ENCODE assay signal across 29 cellular contexts in genomic region chrX:2735270-2735669, GRCh38. TPM values are rescaled to one million over a fixed set of nuclear protein-coding genes. Genes with fewer than 3 reads are reported as not detected.
"Had no signal": no experiment of that assay in that cellular context is flagged by ENCODE, and none has a peak within 500 bp of the region (broad histone marks: within the 10 kb centered on the region; RNA-seq: fewer than 3 reads in every experiment).

No MANE protein-coding gene starts in this region.

- H3K27me3 ChIP-seq: esophagus squamous epithelium, heart right ventricle, right atrium auricular region, sigmoid colon, testis, tibial nerve, upper lobe of left lung, uterus had no signal

- H3K4me1 Mint-ChIP-seq: nephron progenitor cell; stimulated activated memory B cell treated with anti-CD40 and anti-IgM and Interleukin-4, amounts not matched to agents 10 μg/mL and 1 μg/mL and 100 μg/mL, for 72 hours had no signal

- H3K27ac ChIP-seq: coronary artery, esophagus squamous epithelium, heart right ventricle, left ventricle myocardium inferior, lower lobe of right lung, prostate gland, right atrium auricular region, sigmoid colon, testis, tibial nerve, upper lobe of left lung, uterus had no signal

- H3K4me3 Mint-ChIP-seq: naive thymus-derived CD8-positive, alpha-beta T cell; nephron progenitor cell; stimulated activated memory B cell treated with anti-CD40 and anti-IgM and Interleukin-4, amounts not matched to agents 10 μg/mL and 1 μg/mL and 100 μg/mL, for 72 hours had no signal

- FAIRE-seq: islet of Langerhans had no signal

- H3K27ac Mint-ChIP-seq: nephron progenitor cell; stimulated activated memory B cell treated with anti-CD40 and anti-IgM and Interleukin-4, amounts not matched to agents 10 μg/mL and 1 μg/mL and 100 μg/mL, for 72 hours had no signal

- H3K4me1 ChIP-seq: esophagus squamous epithelium, heart right ventricle, left ventricle myocardium inferior, lower lobe of right lung, prostate gland, right atrium auricular region, sigmoid colon, testis, tibial nerve, upper lobe of left lung, uterus had no signal

- H3K36me3 ChIP-seq: uterus had no signal

- ATAC-seq: heart right ventricle; left cardiac atrium; lower lobe of right lung; naive thymus-derived CD8-positive, alpha-beta T cell; stimulated activated memory B cell treated with anti-CD40 and anti-IgM and Interleukin-4, amounts not matched to agents 10 μg/mL and 1 μg/mL and 100 μg/mL, for 72 hours; stimulated activated naive CD8-positive, alpha-beta T cell treated with anti-CD3 and anti-CD28 coated beads, Interleukin-15, Interleukin-2, amounts not matched to agents 100 U/mL and 50 U/mL, for 24 hours had no signal

- H3K27me3 Mint-ChIP-seq: naive thymus-derived CD8-positive, alpha-beta T cell; stimulated activated memory B cell treated with anti-CD40 and anti-IgM and Interleukin-4, amounts not matched to agents 10 μg/mL and 1 μg/mL and 100 μg/mL, for 72 hours had no signal

- H3K4me3 ChIP-seq: coronary artery, esophagus squamous epithelium, heart right ventricle, left ventricle myocardium inferior, lower lobe of right lung, prostate gland, right atrium auricular region, sigmoid colon, testis, tibial nerve, upper lobe of left lung, uterus had no signal

- H3K9me3 ChIP-seq: esophagus squamous epithelium, heart right ventricle, left ventricle myocardium inferior, lower lobe of right lung, prostate gland, right atrium auricular region, sigmoid colon, testis, tibial nerve, upper lobe of left lung, uterus had no signal

- DNase-seq: dermis blood vessel endothelial cell; effector memory CD4-positive, alpha-beta T cell; erythroblast; esophagus squamous epithelium; foreskin melanocyte; glutamatergic neuron; heart right ventricle; hippocampal formation; left cardiac atrium; left ventricle myocardium inferior; lower lobe of right lung; naive thymus-derived CD8-positive, alpha-beta T cell; nephron progenitor cell; nucleus accumbens; sigmoid colon; stimulated activated CD4-positive, alpha-beta T cell treated with anti-CD3 and anti-CD28 coated beads, Interleukin-2, amount 100 ng/mL, for 24 hours; stimulated activated CD4-positive, alpha-beta T cell treated with anti-CD3 and anti-CD28 coated beads, Interleukin-4, amount 100 ng/mL, for 24 hours; stimulated activated naive CD8-positive, alpha-beta T cell treated with anti-CD3 and anti-CD28 coated beads, Interleukin-15, Interleukin-2, amounts not matched to agents 100 U/mL and 50 U/mL, for 24 hours; substantia nigra; testis; upper lobe of left lung; uterus had no signal

- H3K9me3 Mint-ChIP-seq: stimulated activated memory B cell treated with anti-CD40 and anti-IgM and Interleukin-4, amounts not matched to agents 10 μg/mL and 1 μg/mL and 100 μg/mL, for 72 hours had no signal

RNA-seq across cellular contexts. Expression of gene XG, which starts 16.6 kb away (rescaled TPM):
- total RNA-seq: naive thymus-derived CD8-positive, alpha-beta T cell; osteocyte had no signal
- polyA plus RNA-seq: naive thymus-derived CD8-positive, alpha-beta T cell had no signal
